11 cellular contexts compared by ENCODE assay signal in the genomic region with DNA sequence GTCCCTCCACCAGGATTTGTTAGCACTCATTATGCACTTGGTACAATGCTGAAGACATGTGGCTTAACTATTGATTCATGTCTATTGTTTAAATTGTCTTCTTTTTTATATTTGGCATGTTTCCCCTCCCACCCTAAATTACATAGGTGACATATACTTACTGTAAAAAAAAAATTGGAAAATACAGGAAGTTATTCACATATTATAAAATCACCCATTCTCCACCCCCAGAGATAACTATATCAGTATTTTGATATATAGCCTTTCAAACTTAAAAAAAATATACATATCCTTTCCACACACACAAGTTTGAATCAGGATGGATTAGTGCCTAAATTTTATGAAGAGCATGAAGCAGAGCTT.
"Had no signal": no experiment of that assay in that cellular context is flagged by ENCODE, and none has a peak within 500 bp of the region (broad histone marks: within the 10 kb centered on the region; RNA-seq: fewer than 3 reads in every experiment).

No MANE protein-coding gene starts in this region.

- ATAC-seq: gastrocnemius medialis, left ventricle myocardium superior, right cardiac atrium had no signal

- H3K27ac ChIP-seq: esophagus squamous epithelium, gastrocnemius medialis, neutrophil, upper lobe of left lung had no signal

- H3K27ac Mint-ChIP-seq: activated naive CD8-positive, alpha-beta T cell; mesothelial cell of epicardium; T-helper 2 cell treated with Interferon-gamma antibody and Interleukin-4, amounts not matched to agents 5 μg/mL and 100 μg/mL, for 36 hours had no signal

- H3K27me3 ChIP-seq: esophagus squamous epithelium, gastrocnemius medialis, upper lobe of left lung had no signal

- H3K9me3 ChIP-seq: esophagus squamous epithelium, gastrocnemius medialis, neutrophil, upper lobe of left lung had no signal

- H3K4me3 Mint-ChIP-seq: activated naive CD8-positive, alpha-beta T cell; mesothelial cell of epicardium; T-helper 2 cell treated with Interferon-gamma antibody and Interleukin-4, amounts not matched to agents 5 μg/mL and 100 μg/mL, for 36 hours had no signal

- H3K36me3 ChIP-seq: esophagus squamous epithelium, gastrocnemius medialis, neutrophil, upper lobe of left lung had no signal

- H3K9me3 Mint-ChIP-seq: T-helper 2 cell treated with Interferon-gamma antibody and Interleukin-4, amounts not matched to agents 5 μg/mL and 100 μg/mL, for 36 hours had no signal

- DNase-seq: activated effector memory CD4-positive, alpha-beta T cell treated with Interleukin-2 at 50 U/mL for 16 hours; esophagus squamous epithelium; gastrocnemius medialis; left ventricle myocardium superior; stimulated activated naive CD4-positive, alpha-beta T cell had no signal

- H3K4me3 ChIP-seq: esophagus squamous epithelium, gastrocnemius medialis, upper lobe of left lung had no signal

- H3K36me3 Mint-ChIP-seq: mesothelial cell of epicardium had no signal
